In genomic region chr3:88031543-88032148, GRCh38 we compare ENCODE assay signal across 8 cellular contexts. TPM values are rescaled to one million over a fixed set of nuclear protein-coding genes. Genes with fewer than 3 reads are reported as not detected.
A peak's percentile ranks its signal among the peaks of the same experiment; 100 is the strongest.
DNase-seq lines count a peak whose midpoint lies in the region; ATAC-seq and TF ChIP-seq lines count a peak whose summit lies in the region.

No MANE protein-coding gene starts in this region.

- no peaks in the 10 kb centered on the region for H4K20me1 ChIP-seq in OCI-LY1 (ENCODE audit: insufficient read depth, low read length)

- no peaks in the 10 kb centered on the region for H3K9me3 Mint-ChIP-seq in CD4-positive, alpha-beta T cell
- H3K9me3 Mint-ChIP-seq in central memory CD8-positive, alpha-beta T cell = no peaks in the 10 kb centered on the region

- intact Hi-C loops in CD4-positive, alpha-beta T cell (cut with DNase I, micrococcal nuclease) = loop anchor here in 1 of 2 experiments (2.0 kb wide), 1 partner anchor 27 kb away; the partner anchor contains the start of genes CGGBP1 and ZNF654
- intact Hi-C loops in upper lobe of right lung (cut with DNase I) = no loop called here

- H3K4me1 Mint-ChIP-seq in CD4-positive, alpha-beta T cell (ENCODE audit: low read depth) = peaks cover 48% of the 10 kb centered on the region
- H3K4me1 Mint-ChIP-seq in central memory CD8-positive, alpha-beta T cell = peaks cover 23% of the 10 kb centered on the region

- POLR2A ChIA-PET in CD4-positive, alpha-beta T cell (lab: Charles Lee) = interaction anchor here (0.7 to 2.6 kb wide), 6 partner anchors 13 to 120 kb away, joined by 3 to 59 read pairs (median 4); partner anchors contain the start of genes C3orf38, CGGBP1 and ZNF654

- DNase-seq in CD4-positive, alpha-beta T cell = peak in 3 of 10 experiments; percentile 6 to 15 (median 9)
- DNase-seq in central memory CD8-positive, alpha-beta T cell (ENCODE audit: low spot score in 2 of 2) = no peak
- peak; percentile 65 for DNase-seq in medulla oblongata (ENCODE audit: extremely low spot score)
- DNase-seq in upper lobe of right lung = no peak
- no peak for DNase-seq in NCI-H146 (lab: John Stamatoyannopoulos, UW)

- H3K36me3 ChIP-seq in OCI-LY1 (ENCODE audit: insufficient read depth, low read length) = no peaks in the 10 kb centered on the region
- H3K36me3 ChIP-seq in upper lobe of right lung = no peaks in the 10 kb centered on the region

- no peaks in the 10 kb centered on the region for H3K27me3 Mint-ChIP-seq in CD4-positive, alpha-beta T cell
- H3K27me3 Mint-ChIP-seq in central memory CD8-positive, alpha-beta T cell = no peaks in the 10 kb centered on the region

- H3K36me3 Mint-ChIP-seq in CD4-positive, alpha-beta T cell (ENCODE audit: low read depth) = no peaks in the 10 kb centered on the region
- peaks cover 6% of the 10 kb centered on the region for H3K36me3 Mint-ChIP-seq in central memory CD8-positive, alpha-beta T cell (ENCODE audit: insufficient read depth)

- CTCF ChIA-PET in CD4-positive, alpha-beta T cell (lab: Charles Lee) = no interaction called here

- peak overlapping the region; percentile 99 for H2AFZ ChIP-seq in OCI-LY1 (ENCODE audit: low read length)

- H3K27ac ChIP-seq in CD4-positive, alpha-beta T cell (ENCODE audit: low read depth, low read length) = peak overlapping the region; percentile 18
- H3K27ac ChIP-seq in OCI-LY1 (ENCODE audit: low read depth, low read length, poor library complexity, severe bottlenecking) (no peak overlapping the region), upper lobe of right lung (peak overlapping the region; percentile 64)

- H3K9ac ChIP-seq in OCI-LY1 (ENCODE audit: low read length) = peak overlapping the region; percentile 49

- ATAC-seq in CD4-positive, alpha-beta T cell (ENCODE audit: poor library complexity) = peak; percentile 87
- peak; percentile 92 for ATAC-seq in GM18867 (IDR thresholded peaks at IDR 0.05; ENCODE audit: unreplicated experiment)
- peak; percentile 87 for ATAC-seq in HG03039 (IDR thresholded peaks at IDR 0.05; ENCODE audit: unreplicated experiment)
- peak; percentile 88 for ATAC-seq in central memory CD8-positive, alpha-beta T cell (replicated peaks; ENCODE audit: extremely low read depth, poor library complexity, severe bottlenecking)
- peak; percentile 62 for ATAC-seq in upper lobe of right lung

- H3K9me3 ChIP-seq in CD4-positive, alpha-beta T cell (ENCODE audit: control insufficient read depth, low read length) = no peaks in the 10 kb centered on the region
- H3K9me3 ChIP-seq in OCI-LY1 (ENCODE audit: low read length) (no peaks in the 10 kb centered on the region), upper lobe of right lung (no peaks in the 10 kb centered on the region)

- H3K4me2 ChIP-seq in OCI-LY1 (ENCODE audit: low read length) = peak overlapping the region; percentile 85

- H3K9me2 ChIP-seq in OCI-LY1 (ENCODE audit: low read depth, low read length) = no peaks in the 10 kb centered on the region

- no peaks in the 10 kb centered on the region for H3K79me2 ChIP-seq in OCI-LY1 (ENCODE audit: insufficient read depth, low read length)

- H3F3A ChIP-seq in OCI-LY1 (ENCODE audit: insufficient read depth, low read length) = no peaks in the 10 kb centered on the region

- no peaks in the 10 kb centered on the region for H3K27me3 ChIP-seq in CD4-positive, alpha-beta T cell (ENCODE audit: control insufficient read depth, insufficient read depth, low read length)
- H3K27me3 ChIP-seq in OCI-LY1 (ENCODE audit: insufficient read depth, low read length) (no peaks in the 10 kb centered on the region), upper lobe of right lung (no peaks in the 10 kb centered on the region)

- H3K4me1 ChIP-seq in OCI-LY1 (ENCODE audit: insufficient read depth, low read length, severe bottlenecking) (peaks cover 14% of the 10 kb centered on the region), upper lobe of right lung (peaks cover 16% of the 10 kb centered on the region)

- peak overlapping the region; percentile 52 for H3K4me3 ChIP-seq in OCI-LY1 (ENCODE audit: low read depth, low read length, poor library complexity, severe bottlenecking)
- peak overlapping the region; percentile 45 for H3K4me3 ChIP-seq in upper lobe of right lung

- H3K27ac Mint-ChIP-seq in CD4-positive, alpha-beta T cell = peak overlapping the region; percentile 87
- peak overlapping the region; percentile 91 for H3K27ac Mint-ChIP-seq in central memory CD8-positive, alpha-beta T cell (ENCODE audit: low read depth)

- no peak for TF ChIP-seq CTCF in CD4-positive, alpha-beta T cell (IDR thresholded peaks at IDR 0.05)
- TF ChIP-seq CTCF in OCI-LY1 (IDR thresholded peaks at IDR 0.05; ENCODE audit: low read length) = no peak
- no peak for TF ChIP-seq CTCF in upper lobe of right lung (IDR thresholded peaks at IDR 0.05)

- peak overlapping the region; percentile 84 for H3K4me3 Mint-ChIP-seq in CD4-positive, alpha-beta T cell
- peak overlapping the region; percentile 73 for H3K4me3 Mint-ChIP-seq in central memory CD8-positive, alpha-beta T cell

RNA-seq across cellular contexts. Expression of gene CGGBP1, which starts 27.2 kb away (rescaled TPM):
- total RNA-seq in CD4-positive, alpha-beta T cell = 10 to 100 TPM; 88.7 to 89.7 TPM
- total RNA-seq in upper lobe of right lung = 79.2 TPM

RNA-seq across cellular contexts. Expression of gene ZNF654, which starts 27.4 kb away (rescaled TPM):
- 1 to 10 TPM; 6.5 to 7.6 TPM for total RNA-seq in CD4-positive, alpha-beta T cell
- total RNA-seq in upper lobe of right lung = 20.6 TPM
